Comparison of ENCODE assay signal across 8 cellular contexts in genomic region chr1:39901486-39902120, GRCh38. TPM values are rescaled to one million over a fixed set of nuclear protein-coding genes. Genes with fewer than 3 reads are reported as not detected.
DNase-seq lines count a peak whose midpoint lies in the region; ATAC-seq and TF ChIP-seq lines count a peak whose summit lies in the region.

A gene with protein sequence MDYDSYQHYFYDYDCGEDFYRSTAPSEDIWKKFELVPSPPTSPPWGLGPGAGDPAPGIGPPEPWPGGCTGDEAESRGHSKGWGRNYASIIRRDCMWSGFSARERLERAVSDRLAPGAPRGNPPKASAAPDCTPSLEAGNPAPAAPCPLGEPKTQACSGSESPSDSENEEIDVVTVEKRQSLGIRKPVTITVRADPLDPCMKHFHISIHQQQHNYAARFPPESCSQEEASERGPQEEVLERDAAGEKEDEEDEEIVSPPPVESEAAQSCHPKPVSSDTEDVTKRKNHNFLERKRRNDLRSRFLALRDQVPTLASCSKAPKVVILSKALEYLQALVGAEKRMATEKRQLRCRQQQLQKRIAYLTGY (minus strand): TSS chr1:39901917. CDS start chr1:39901434, 483 bp downstream.

- H3K4me3 ChIP-seq in HUES48 (ENCODE audit: low read depth, low read length) (peak within 1 kb of the TSS; percentile 72), RWPE2 (ENCODE audit: severe bottlenecking) (peak within 1 kb of the TSS; percentile 78), thymus (ENCODE audit: low read length) (peak within 1 kb of the TSS; percentile 61)

- ATAC-seq in GM21381 (IDR thresholded peaks at IDR 0.05; ENCODE audit: unreplicated experiment) (peak; percentile 69), RWPE2 (ENCODE audit: low read depth) (peak; percentile 79)

- H3K9ac ChIP-seq in HUES48 (ENCODE audit: low read depth, low read length) = peak within 1 kb of the TSS; percentile 27; the same call in 1 of the 2 replicates

- H3K4me1 ChIP-seq in HUES48 (ENCODE audit: control insufficient read depth, insufficient read depth, low read length) (peaks cover 39% of the 10 kb centered on the region), RWPE2 (ENCODE audit: insufficient read depth, poor library complexity, severe bottlenecking) (no peaks in the 10 kb centered on the region), thymus (ENCODE audit: control insufficient read depth, insufficient read depth, low read length) (peaks cover 8% of the 10 kb centered on the region)

- under 1% methylated on average over 83 of the region's 83 CpGs for WGBS in thymus

- H3K36me3 ChIP-seq in HUES48 (ENCODE audit: control insufficient read depth, insufficient read depth, low read length) (no peaks in the 10 kb centered on the region), RWPE2 (ENCODE audit: low read depth) (no peaks in the 10 kb centered on the region), thymus (ENCODE audit: control insufficient read depth, insufficient read depth) (no peaks in the 10 kb centered on the region)

- peaks cover 25% of the 10 kb centered on the region for H3K27me3 ChIP-seq in HUES48 (ENCODE audit: control insufficient read depth, insufficient read depth, low read length)
- no peaks in the 10 kb centered on the region for H3K27me3 ChIP-seq in RWPE2 (ENCODE audit: insufficient read depth, poor library complexity, severe bottlenecking)
- H3K27me3 ChIP-seq in thymus (ENCODE audit: control insufficient read depth, insufficient read depth) = peaks cover 48% of the 10 kb centered on the region

- TF ChIP-seq CTCF in RWPE2 (IDR thresholded peaks at IDR 0.05; ENCODE audit: poor library complexity, severe bottlenecking) = no peak

- DNase-seq in DMS 273 treated with DMSO at 0.1 percent for 48 hours (lab: John Stamatoyannopoulos, UW) (peak; percentile 100), RWPE2 (ENCODE audit: low spot score) (peak; percentile 92), globus pallidus (ENCODE audit: low spot score) (peak; percentile 69), nucleus accumbens (lab: John Stamatoyannopoulos, UW) (peak in 51 of 56 donors; percentile 27 to 88 (median 69))
- peak; percentile 87 for DNase-seq in activated effector memory CD4-positive, alpha-beta T cell treated with anti-CD3 and anti-CD28 coated beads, Interleukin-2, amount 50 U/mL, for 16 hours

- H3K9me3 ChIP-seq in HUES48 (ENCODE audit: control insufficient read depth, insufficient read depth, low read length) (no peaks in the 10 kb centered on the region), RWPE2 (ENCODE audit: severe bottlenecking) (no peaks in the 10 kb centered on the region), thymus (ENCODE audit: control insufficient read depth) (no peaks in the 10 kb centered on the region)

- H3K27ac ChIP-seq in HUES48 (ENCODE audit: low read depth, low read length) = peak within 1 kb of the TSS; percentile 40
- no peak within 1 kb of the TSS for H3K27ac ChIP-seq in RWPE2 (ENCODE audit: poor library complexity, severe bottlenecking)
- H3K27ac ChIP-seq in thymus (ENCODE audit: low read depth) = peak within 1 kb of the TSS; percentile 54

RNA-seq across cellular contexts. Expression of the gene that starts here (rescaled TPM):
- 8.9 TPM for polyA plus RNA-seq in thymus
